In genomic region chr6:43856005-43856765, GRCh38 we compare ENCODE assay signal across 1 cellular context.
A peak's percentile ranks its signal among the peaks of the same experiment; 100 is the strongest.
TF ChIP-seq lines count a peak whose summit lies in the region.

No MANE protein-coding gene starts in this region.

TF ChIP-seq in HepG2, 621 proteins besides CTCF, POLR2A, EP300 and RAD21 (continued from another document and continues in another):
- no peak for TF ChIP-seq FUBP1 (CRISPR knock-in tag; IDR thresholded peaks at IDR 0.05; ENCODE audit: borderline replicate concordance)
- TF ChIP-seq CERS6 (CRISPR knock-in tag; IDR thresholded peaks at IDR 0.05): no peak
- peak; percentile 64 for TF ChIP-seq ZMYM4 (CRISPR knock-in tag; IDR thresholded peaks at IDR 0.05)
- no peak for TF ChIP-seq ZMAT5 (CRISPR knock-in tag; IDR thresholded peaks at IDR 0.05; ENCODE audit: borderline replicate concordance, low read depth)
- TF ChIP-seq ZSCAN9 (CRISPR knock-in tag; IDR thresholded peaks at IDR 0.05; ENCODE audit: borderline replicate concordance): no peak; the same call in none of the 2 replicates
- peak; percentile 73 for TF ChIP-seq THAP9 (CRISPR knock-in tag; IDR thresholded peaks at IDR 0.05; ENCODE audit: borderline replicate concordance)
- no peak for TF ChIP-seq TMF1 (CRISPR knock-in tag; IDR thresholded peaks at IDR 0.05; ENCODE audit: low read depth)
- no peak for TF ChIP-seq ZNF160 (CRISPR knock-in tag; IDR thresholded peaks at IDR 0.05)
- no peak for TF ChIP-seq ESRRA (CRISPR knock-in tag; IDR thresholded peaks at IDR 0.05; ENCODE audit: low read depth)
- no peak for TF ChIP-seq ZNF816 (CRISPR knock-in tag; IDR thresholded peaks at IDR 0.05; ENCODE audit: borderline replicate concordance)
- peak; percentile 79 for TF ChIP-seq FOXA3 (CRISPR knock-in tag; IDR thresholded peaks at IDR 0.05)
- TF ChIP-seq ATF7-NPFF (CRISPR knock-in tag; IDR thresholded peaks at IDR 0.05; ENCODE audit: low read depth): peak; percentile 54; the same call in 1 of the 2 replicates
- no peak for TF ChIP-seq HCFC1 (IDR thresholded peaks at IDR 0.05; ENCODE audit: low read depth, low read length)
- TF ChIP-seq JUNB (CRISPR knock-in tag; IDR thresholded peaks at IDR 0.05; ENCODE audit: borderline replicate concordance): no peak
- peak; percentile 67; the same call in 1 of the 2 replicates for TF ChIP-seq MTA1 (CRISPR knock-in tag; IDR thresholded peaks at IDR 0.05; ENCODE audit: borderline replicate concordance)
- peak in 1 of 2 experiments; percentile 65; a peak in 1 of 4 replicates for TF ChIP-seq ATF4 (CRISPR knock-in tag; IDR thresholded peaks at IDR 0.05)
- TF ChIP-seq ZNF235 (CRISPR knock-in tag; IDR thresholded peaks at IDR 0.05; ENCODE audit: borderline replicate concordance): no peak
- TF ChIP-seq HOXA5 (CRISPR knock-in tag; IDR thresholded peaks at IDR 0.05): 0 out of 2 replicates have a peak, but pooled peaks have one; percentile 22
- TF ChIP-seq ZNF646 (CRISPR knock-in tag; IDR thresholded peaks at IDR 0.05): 0 out of 2 replicates have a peak, but pooled peaks have one; percentile 36
- TF ChIP-seq MXD4 (CRISPR knock-in tag; IDR thresholded peaks at IDR 0.05): peak; percentile 80
- no peak; the same call in 1 of the 2 replicates for TF ChIP-seq SAFB2 (CRISPR knock-in tag; IDR thresholded peaks at IDR 0.05; ENCODE audit: borderline replicate concordance, low read depth)
- TF ChIP-seq RFX3 (CRISPR knock-in tag; IDR thresholded peaks at IDR 0.05): no peak
- peak; percentile 13; the same call in 1 of the 2 replicates for TF ChIP-seq ZNF10 (CRISPR knock-in tag; IDR thresholded peaks at IDR 0.05; ENCODE audit: borderline replicate concordance, low read depth)
- no peak for TF ChIP-seq NFE2L1 (CRISPR knock-in tag; IDR thresholded peaks at IDR 0.05; ENCODE audit: borderline replicate concordance)
- TF ChIP-seq WIZ (CRISPR knock-in tag; IDR thresholded peaks at IDR 0.05): no peak
- TF ChIP-seq HNF1B (CRISPR knock-in tag; IDR thresholded peaks at IDR 0.05): peak; percentile 91
- no peak for TF ChIP-seq ZNF33B (CRISPR knock-in tag; IDR thresholded peaks at IDR 0.05)
- TF ChIP-seq PRPF4 (IDR thresholded peaks at IDR 0.05; ENCODE audit: low read depth, low read length, poor library complexity, severe bottlenecking): no peak
- TF ChIP-seq AHDC1 (CRISPR knock-in tag; IDR thresholded peaks at IDR 0.05; ENCODE audit: borderline replicate concordance): no peak
- TF ChIP-seq BCLAF1 (IDR thresholded peaks at IDR 0.05): no peak
- no peak for TF ChIP-seq ELF4 (CRISPR knock-in tag; IDR thresholded peaks at IDR 0.05; ENCODE audit: borderline replicate concordance)
